8 cellular contexts compared by ENCODE assay signal in genomic region chr3:46565607-46566039, GRCh38. TPM values are rescaled to one million over a fixed set of nuclear protein-coding genes. Genes with fewer than 3 reads are reported as not detected.
A peak's percentile ranks its signal among the peaks of the same experiment; 100 is the strongest.
DNase-seq lines count a peak whose midpoint lies in the region; ATAC-seq and TF ChIP-seq lines count a peak whose summit lies in the region.

No MANE protein-coding gene starts in this region.

- peaks cover 0 to 16% (median 15%) of the 10 kb centered on the region in 3 donors for H3K4me1 Mint-ChIP-seq in naive B cell

- H3K27me3 Mint-ChIP-seq in naive B cell = peaks cover 48 to 50% (median 50%) of the 10 kb centered on the region in 3 donors

- CTCF ChIA-PET in AG04449 (lab: Yijun Ruan, JAX) = interaction anchor here (4.9 kb wide), 1 partner anchor 77 kb away, joined by 46 read pairs; no protein-coding TSS in a partner anchor

- DNase-seq in AG04449 (ENCODE audit: low read depth, low spot score) = no peak
- DNase-seq in NCI-H2227 (lab: John Stamatoyannopoulos, UW; ENCODE audit: unreplicated experiment) = peak; percentile 11
- DNase-seq in erythroblast (lab: John Stamatoyannopoulos, UW) = peak; percentile 54 to 55
- no peak for DNase-seq in naive B cell
- no peak for DNase-seq in pons (ENCODE audit: low spot score)
- no peak for DNase-seq in NCI-H345 treated with DMSO at 0.1 percent for 48 hours (lab: John Stamatoyannopoulos, UW; ENCODE audit: unreplicated experiment)
- DNase-seq in NCI-H2171 treated with DMSO at 0.1 percent for 48 hours (lab: John Stamatoyannopoulos, UW) = no peak

- ATAC-seq in naive B cell (ENCODE audit: low read depth in 2 of 2) (peak; percentile 23 to 33), GM18861 (IDR thresholded peaks at IDR 0.05; ENCODE audit: unreplicated experiment) (no peak)

- H3K4me3 Mint-ChIP-seq in naive B cell = peak overlapping the region in 6 of 8 donors; percentile 62 to 83 (median 76)

- no peak for TF ChIP-seq CTCF in AG04449 (IDR thresholded peaks at IDR 0.05; ENCODE audit: insufficient read depth, low read length, missing control alignments)

- no peak for TF ChIP-seq POLR2A in erythroblast (IDR thresholded peaks at IDR 0.05; ENCODE audit: low read length)

- POLR2A ChIA-PET in AG04449 (lab: Yijun Ruan, JAX) = no interaction called here

- H3K4me3 ChIP-seq in AG04449 (ENCODE audit: low read depth, low read length) = peak overlapping the region; percentile 62

- peak overlapping the region in 3 of 6 donors; percentile 25 to 81 (median 51) for H3K27ac Mint-ChIP-seq in naive B cell

- H3K9me3 Mint-ChIP-seq in naive B cell = peaks cover 0 to 10% (median 3%) of the 10 kb centered on the region in 7 donors

- H3K36me3 Mint-ChIP-seq in naive B cell = no peaks in the 10 kb centered on the region

RNA-seq across cellular contexts. Expression of gene LRRC2, which starts 0.5 kb away (rescaled TPM):
- not detected for polyA plus RNA-seq in naive B cell (ENCODE audit: low read depth in 6 of 6)

RNA-seq across cellular contexts. Expression of gene FAM240A, which starts 46.7 kb away (rescaled TPM):
- polyA plus RNA-seq in naive B cell (ENCODE audit: low read depth in 6 of 6) = not detected

Comparison
In these comparisons a context has a peak if more than half of its experiments do, and no peak if none do; other contexts are left out.
1. DNase-seq: peak in NCI-H2227 (single experiment) and erythroblast (2 of 2); none in AG04449 (single experiment), naive B cell (single experiment), pons (single experiment), NCI-H345 treated with DMSO at 0.1 percent for 48 hours (single experiment) and NCI-H2171 treated with DMSO at 0.1 percent for 48 hours (single experiment).